ENCODE assay signal across 8 cellular contexts in the genomic region with DNA sequence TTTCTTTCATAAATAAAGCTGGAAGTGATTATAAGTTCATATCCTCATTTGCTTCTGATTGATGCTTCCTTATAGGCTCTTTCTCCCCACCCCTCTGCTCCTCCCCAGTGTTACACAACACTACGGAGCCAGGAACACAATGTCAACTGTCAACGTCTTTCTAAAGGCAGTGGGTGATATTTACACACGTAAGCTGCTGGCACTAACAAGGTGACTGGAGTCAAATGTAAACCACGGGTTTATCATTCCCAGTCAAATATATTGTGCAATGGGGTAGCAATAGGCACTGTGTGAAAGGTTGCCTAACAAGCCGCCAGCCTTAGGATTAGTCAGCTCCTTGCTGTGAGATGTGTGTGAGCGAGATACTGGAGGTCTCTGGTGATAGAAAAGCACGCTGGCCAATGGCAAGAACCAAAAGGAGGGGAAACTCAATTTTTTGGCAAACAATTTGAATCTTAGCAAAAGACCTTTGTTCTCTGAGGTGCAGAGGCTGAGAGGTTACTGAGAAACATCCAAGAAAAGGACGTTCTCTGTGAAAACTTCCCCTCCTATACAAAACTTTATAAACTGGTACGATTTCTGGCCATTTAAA. TPM values are rescaled to one million over a fixed set of nuclear protein-coding genes. Genes with fewer than 3 reads are reported as not detected.
DNase-seq lines count a peak whose midpoint lies in the region; ATAC-seq and TF ChIP-seq lines count a peak whose summit lies in the region.

No MANE protein-coding gene starts in this region.

- no peaks in the 10 kb centered on the region for H3K79me2 ChIP-seq in mammary epithelial cell (ENCODE audit: insufficient read depth, low read length)

- H3K9ac ChIP-seq in ES-I3 (ENCODE audit: low read depth, low read length), result peak overlapping the region; percentile 53; the same call in 1 of the 2 replicates
- peak overlapping the region; percentile 58 for H3K9ac ChIP-seq in mammary epithelial cell (ENCODE audit: insufficient read depth, low read length)

- BruUV-seq in mammary epithelial cell (replicated peaks; lab: Mats Ljungman, UMichigan), result no TSS peak

- CTCF ChIA-PET in mammary epithelial cell (lab: Charles Lee; ENCODE audit: low non-redundant PET), result interaction anchor here (0.6 kb wide), 1 partner anchor 93 kb away, joined by 5 read pairs; no protein-coding TSS in a partner anchor

- TF ChIP-seq POLR2A in upper lobe of left lung (IDR thresholded peaks at IDR 0.05), result peak in 1 of 4 donors; percentile 60

- H3K4me1 ChIP-seq in ES-I3 (ENCODE audit: insufficient read depth, low read length), result 0 out of 2 replicates have a peak, but pooled peaks cover 3% of the 10 kb centered on the region
- H3K4me1 ChIP-seq in mammary epithelial cell (ENCODE audit: insufficient read depth, low read length), result peaks cover 18% of the 10 kb centered on the region
- peaks cover 4 to 20% (median 7%) of the 10 kb centered on the region in 4 donors for H3K4me1 ChIP-seq in upper lobe of left lung

- H3K36me3 ChIP-seq in ES-I3 (ENCODE audit: insufficient read depth, low read length) (no peaks in the 10 kb centered on the region), mammary epithelial cell (ENCODE audit: insufficient read depth, low read length) (no peaks in the 10 kb centered on the region), upper lobe of left lung (no peaks in the 10 kb centered on the region)

- ATAC-seq in upper lobe of left lung (ENCODE audit: low FRiP score in 2 of 2), result peak; percentile 97 to 98

- DNase-seq in NCI-H2107 treated with DMSO at 0.1 percent for 48 hours (lab: John Stamatoyannopoulos, UW; ENCODE audit: unreplicated experiment), result peak; percentile 86
- peak; percentile 97 for DNase-seq in mammary epithelial cell
- peak; percentile 7 for DNase-seq in left kidney (ENCODE audit: low read depth, low spot score)
- peak in 1 of 2 donors; percentile 92 for DNase-seq in upper lobe of left lung
- no peak for DNase-seq in activated CD8-positive, alpha-beta memory T cell treated with anti-CD3 and anti-CD28 coated beads for 24 hours
- DNase-seq in activated gamma-delta T cell treated with Interleukin-2 at 50 U/mL for 16 hours, result no peak
- no peak for DNase-seq in GM13976 (ENCODE audit: low spot score)

- TF ChIP-seq CTCF in mammary epithelial cell (conservative IDR thresholded peaks at IDR 0.05 in 1 of 2, IDR thresholded peaks at IDR 0.05 in 1 of 2; ENCODE audit: extremely low read depth in 1 of 2, insufficient read depth in 1 of 2, low read depth in 1 of 2, low read length in 2 of 2), result no peak
- no peak for TF ChIP-seq CTCF in upper lobe of left lung (IDR thresholded peaks at IDR 0.05)
- no peak for TF ChIP-seq CTCF in GM13976 (IDR thresholded peaks at IDR 0.05; ENCODE audit: borderline replicate concordance, control extremely low read depth, extremely low read depth, insufficient read depth, missing control alignments)

- peak overlapping the region; percentile 65 for H3K4me2 ChIP-seq in mammary epithelial cell (ENCODE audit: insufficient read depth, low read depth, low read length)

- H2AFZ ChIP-seq in mammary epithelial cell (ENCODE audit: low read depth, low read length), result peak overlapping the region; percentile 8

- intact Hi-C loops in mammary epithelial cell (cut with micrococcal nuclease), result loop anchor here (1.0 to 2.0 kb wide), 3 partner anchors 21 to 69 kb away; no protein-coding TSS in a partner anchor

- no peaks in the 10 kb centered on the region for H3K9me3 ChIP-seq in ES-I3 (ENCODE audit: control insufficient read depth, insufficient read depth, low read length)
- no peaks in the 10 kb centered on the region for H3K9me3 ChIP-seq in mammary epithelial cell (replicated peaks; ENCODE audit: insufficient read depth, low read length)
- H3K9me3 ChIP-seq in upper lobe of left lung, result no peaks in the 10 kb centered on the region

- H4K20me1 ChIP-seq in mammary epithelial cell (ENCODE audit: insufficient read depth, low read length), result no peaks in the 10 kb centered on the region

- H3K27ac ChIP-seq in mammary epithelial cell (ENCODE audit: insufficient read depth, low read depth, low read length), result peak overlapping the region; percentile 45
- peak overlapping the region; percentile 44 to 78 (median 76) for H3K27ac ChIP-seq in upper lobe of left lung

- H3K4me3 ChIP-seq in mammary epithelial cell (replicated peaks in 1 of 3; ENCODE audit: insufficient read depth in 1 of 3, low read depth in 2 of 3, low read length in 3 of 3) (no peak overlapping the region), upper lobe of left lung (peak overlapping the region in 1 of 4 donors; percentile 10)

- dilution Hi-C loops in mammary epithelial cell (cut with HindIII; ENCODE audit: low sequenced_read_pairs), result no loop called here

- peak; percentile 24 to 99 (median 87) for TF ChIP-seq EP300 in upper lobe of left lung (IDR thresholded peaks at IDR 0.05)

- 0% methylated on average over 9 of the region's 9 CpGs for WGBS in mammary epithelial cell (ENCODE audit: low coverage, missing lambda C conversion rate)
- WGBS in upper lobe of left lung, 2 donors, result 13 to 15% methylated on average over 9 of the region's 9 CpGs

- in situ Hi-C loops in mammary epithelial cell (cut with MboI; ENCODE audit: low sequenced_read_pairs in 2 of 2) (no loop called here), GM13976 (cut with MboI; ENCODE audit: low sequenced_read_pairs, unreplicated experiment) (no loop called here)

- no peaks in the 10 kb centered on the region for H3K27me3 ChIP-seq in mammary epithelial cell (ENCODE audit: insufficient read depth, low read length)
- no peaks in the 10 kb centered on the region for H3K27me3 ChIP-seq in upper lobe of left lung

RNA-seq across cellular contexts. Expression of gene HECTD1, which starts 22.1 kb away (rescaled TPM):
- 100 to 1,000 TPM; 120 to 162 TPM for total RNA-seq in mammary epithelial cell
- polyA plus RNA-seq in mammary epithelial cell, result 60.7 TPM
- polyA minus RNA-seq in mammary epithelial cell, result 159 TPM
- total RNA-seq in upper lobe of left lung, result 100 to 1,000 TPM; 118 to 326 (median 164) TPM

Comparison
In these comparisons a context has a peak if more than half of its experiments do, and no peak if none do; other contexts are left out.
1. DNase-seq: peak in NCI-H2107 treated with DMSO at 0.1 percent for 48 hours (single experiment), mammary epithelial cell (single experiment) and left kidney (single experiment); none in activated CD8-positive, alpha-beta memory T cell treated with anti-CD3 and anti-CD28 coated beads for 24 hours (single experiment), activated gamma-delta T cell treated with Interleukin-2 at 50 U/mL for 16 hours (single experiment) and GM13976 (single experiment).